Comparison of ENCODE assay signal across 9 cellular contexts in the genomic region with DNA sequence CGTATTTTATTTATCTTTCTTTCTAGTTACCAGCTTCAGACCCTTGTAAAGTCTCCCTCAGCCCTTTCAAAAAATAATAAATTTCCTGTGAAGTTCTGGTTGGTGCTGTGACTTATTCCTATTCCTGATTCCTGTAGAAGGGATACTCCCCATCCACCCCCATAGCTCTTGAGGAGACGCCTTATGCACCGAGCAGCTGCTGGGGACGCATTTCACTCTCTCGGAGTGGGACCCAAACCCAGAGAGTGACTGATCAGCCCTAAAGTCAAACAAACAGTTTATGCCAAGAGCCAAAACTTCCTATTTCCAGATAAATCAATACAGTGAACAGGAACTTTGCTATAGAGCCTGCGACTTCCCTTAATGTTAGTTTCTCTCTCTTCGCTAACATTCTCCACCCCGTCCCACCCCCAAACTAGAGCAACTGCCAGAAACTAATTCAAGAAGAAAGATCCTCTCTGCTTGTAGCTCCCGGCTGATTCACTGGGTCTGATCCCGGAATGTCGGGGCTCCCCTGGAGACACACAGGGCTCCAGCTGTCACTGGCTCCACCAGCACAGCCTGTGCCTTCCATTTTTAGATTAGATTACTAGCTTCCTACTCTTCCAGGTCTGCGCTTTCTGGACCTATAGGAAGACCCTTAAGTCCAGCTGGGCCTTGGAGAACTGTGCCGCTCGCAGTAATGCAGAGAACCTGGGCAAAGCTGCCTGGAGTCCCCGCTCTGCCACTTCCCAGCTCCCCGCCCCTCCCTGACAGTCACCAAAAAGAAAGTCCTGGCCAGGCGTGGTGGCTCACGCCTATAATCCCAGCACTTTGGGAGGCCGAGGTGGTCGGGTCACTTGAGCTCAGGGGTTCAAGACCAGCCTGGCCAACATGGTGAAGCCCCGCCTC. TPM values are rescaled to one million over a fixed set of nuclear protein-coding genes. Genes with fewer than 3 reads are reported as not detected.
A peak's percentile ranks its signal among the peaks of the same experiment; 100 is the strongest.
DNase-seq lines count a peak whose midpoint lies in the region; ATAC-seq, FAIRE-seq and TF ChIP-seq lines count a peak whose summit lies in the region.
"Had no signal": no experiment of that assay in that cellular context is flagged by ENCODE, and none has a peak within 500 bp of the region (broad histone marks: within the 10 kb centered on the region; RNA-seq: fewer than 3 reads in every experiment).

No MANE protein-coding gene starts in this region.

- TF ChIP-seq POLR2A in testis (IDR thresholded peaks at IDR 0.05) = no peak
- TF ChIP-seq POLR2A in GM12892 (IDR thresholded peaks at IDR 0.05; ENCODE audit: low read depth, low read length) = no peak

- no peaks in the 10 kb centered on the region; the same call in 1 of the 2 replicates for H4K20me1 ChIP-seq in Karpas-422 (ENCODE audit: insufficient read depth, low read depth, low read length)

- H3K4me3 Mint-ChIP-seq in effector memory CD8-positive, alpha-beta T cell = no peak overlapping the region

- 44 to 46% methylated on average over 21 of the region's 21 CpGs for WGBS in testis, 2 donors

- H3K4me3 ChIP-seq in mucosa of rectum (ENCODE audit: low read length in 2 of 2) (no peak overlapping the region), testis (no peak overlapping the region), Karpas-422 (ENCODE audit: low read length) (no peak overlapping the region)

- no peaks in the 10 kb centered on the region for H3K27me3 Mint-ChIP-seq in effector memory CD8-positive, alpha-beta T cell

- no peaks in the 10 kb centered on the region for H3K9me2 ChIP-seq in Karpas-422 (replicated peaks; ENCODE audit: insufficient read depth, low read length)

- peak; percentile 7 for DNase-seq in activated CD4-positive, alpha-beta T cell treated with anti-CD3 and anti-CD28 coated beads for 1 hour
- no peak for DNase-seq in activated CD4-positive, alpha-beta T cell treated with anti-CD3 and anti-CD28 coated beads, Interleukin-2, amount 50 U/mL, for 4 hours
- no peak for DNase-seq in effector memory CD8-positive, alpha-beta T cell
- peak; percentile 75 for DNase-seq in testis
- no peak for DNase-seq in GM12892 (ENCODE audit: insufficient read length)
- DNase-seq in Karpas-422 = no peak
- DNase-seq: 8988T had no signal

- H3K27me3 ChIP-seq in mucosa of rectum (ENCODE audit: control insufficient read depth in 2 of 2, insufficient read depth in 2 of 2, low read length in 2 of 2) = no peaks in the 10 kb centered on the region
- H3K27me3 ChIP-seq in testis = no peaks in the 10 kb centered on the region
- no peaks in the 10 kb centered on the region for H3K27me3 ChIP-seq in Karpas-422 (ENCODE audit: low read length)

- peaks cover 69% of the 10 kb centered on the region for H3K36me3 Mint-ChIP-seq in effector memory CD8-positive, alpha-beta T cell (ENCODE audit: insufficient read depth)

- H2AFZ ChIP-seq in Karpas-422 (ENCODE audit: low read length) = no peak overlapping the region

- peak overlapping the region; percentile 91 to 92 for H3K27ac Mint-ChIP-seq in effector memory CD8-positive, alpha-beta T cell

- H3K79me2 ChIP-seq in Karpas-422 (ENCODE audit: low read length) = no peaks in the 10 kb centered on the region

- H3K4me1 ChIP-seq in mucosa of rectum (ENCODE audit: control insufficient read depth in 2 of 2, insufficient read depth in 2 of 2, low read length in 2 of 2) (peaks cover 3 to 6% of the 10 kb centered on the region in 2 donors), testis (peaks cover 42% of the 10 kb centered on the region), Karpas-422 (ENCODE audit: low read length) (no peaks in the 10 kb centered on the region)

- intact Hi-C loops in testis (cut with DNase I; ENCODE audit: low total_unique reads) = no loop called here

- peaks cover 14 to 19% of the 10 kb centered on the region in 2 donors for H3K4me1 Mint-ChIP-seq in effector memory CD8-positive, alpha-beta T cell (ENCODE audit: low read depth in 2 of 2)

- H3K36me3 ChIP-seq in mucosa of rectum (ENCODE audit: control insufficient read depth in 2 of 2, insufficient read depth in 2 of 2, low read length in 2 of 2) (peaks cover 38 to 43% of the 10 kb centered on the region in 2 donors), testis (ENCODE audit: low read depth, missing control alignments) (no peaks in the 10 kb centered on the region), Karpas-422 (ENCODE audit: insufficient read depth, low read length) (peaks cover 18% of the 10 kb centered on the region)

- FAIRE-seq in GM12892 (lab: Jason Lieb, UNC) = no peak

- H3K9me3 Mint-ChIP-seq in effector memory CD8-positive, alpha-beta T cell = no peaks in the 10 kb centered on the region

- H3K4me2 ChIP-seq in Karpas-422 (ENCODE audit: low read depth, low read length, poor library complexity, severe bottlenecking) = no peak overlapping the region

- TF ChIP-seq CTCF in testis (IDR thresholded peaks at IDR 0.05) = no peak

- H3K27ac ChIP-seq in mucosa of rectum (ENCODE audit: low read depth in 2 of 2, low read length in 2 of 2) = peak overlapping the region; percentile 45
- H3K27ac ChIP-seq in testis = peak overlapping the region; percentile 82 to 91
- no peak overlapping the region for H3K27ac ChIP-seq in Karpas-422 (ENCODE audit: low read length)

- no peak for ATAC-seq in effector memory CD8-positive, alpha-beta T cell (replicated peaks)
- no peak for ATAC-seq in HG02763 (IDR thresholded peaks at IDR 0.05; ENCODE audit: unreplicated experiment)

- H3K9ac ChIP-seq in mucosa of rectum (ENCODE audit: low read depth in 1 of 2, low read length in 2 of 2) (no peak overlapping the region), Karpas-422 (ENCODE audit: low read length) (no peak overlapping the region)

- no peaks in the 10 kb centered on the region for H3K9me3 ChIP-seq in mucosa of rectum (ENCODE audit: control insufficient read depth in 2 of 2, low read length in 2 of 2)
- H3K9me3 ChIP-seq in testis = no peaks in the 10 kb centered on the region
- no peaks in the 10 kb centered on the region for H3K9me3 ChIP-seq in Karpas-422 (ENCODE audit: low read length)

RNA-seq across cellular contexts. Expression of gene KLHL25, which starts 45.2 kb away (rescaled TPM):
- 10 to 100 TPM; 42.6 to 50.1 TPM for total RNA-seq in testis
- polyA plus RNA-seq in testis (ENCODE audit: insufficient read depth, low read depth, low replicate concordance) = 19.6 TPM
- 0.81 TPM for polyA plus RNA-seq in GM12892 (2012; ENCODE audit: missing spikeins)
- total RNA-seq in Karpas-422 (2014; rRNA removed; shearing (Covaris generic); ENCODE audit: low replicate concordance) = 1.5 and 3.3 TPM in 2 replicates

Comparison
In these comparisons a context has a peak if more than half of its experiments do, and no peak if none do; other contexts are left out.
1. DNase-seq: peak in activated CD4-positive, alpha-beta T cell treated with anti-CD3 and anti-CD28 coated beads for 1 hour (single experiment) and testis (single experiment); none in activated CD4-positive, alpha-beta T cell treated with anti-CD3 and anti-CD28 coated beads, Interleukin-2, amount 50 U/mL, for 4 hours (0 of 2), effector memory CD8-positive, alpha-beta T cell (0 of 3), GM12892 (single experiment) and Karpas-422 (single experiment).
2. RNA of gene KLHL25, which starts 45.2 kb away (total RNA-seq): 42.6 to 50.1 TPM in testis; 1.5 to 3.3 TPM in Karpas-422; every median in the first group is over 10 times any median in the second.